Comparison of ENCODE assay signal across 29 cellular contexts in the genomic region with DNA sequence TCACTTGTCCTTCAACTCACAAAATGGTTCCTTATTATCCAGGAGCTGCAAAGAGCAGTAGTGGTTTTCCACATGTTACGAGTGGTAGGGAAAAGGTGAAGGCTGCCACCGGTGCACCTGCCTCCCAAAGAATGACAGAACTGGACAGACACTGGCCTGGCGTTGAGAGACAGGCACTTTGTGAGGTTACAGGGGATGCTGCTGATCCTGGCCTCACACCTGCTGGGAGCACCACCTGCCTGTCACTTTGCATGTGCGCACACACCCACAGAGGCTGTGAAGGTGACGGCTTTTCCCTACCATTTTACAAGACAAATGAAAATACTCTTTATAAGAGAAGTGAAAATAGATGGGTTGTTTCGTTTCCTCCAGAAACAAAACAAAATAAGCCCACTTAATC.
A peak's percentile ranks its signal among the peaks of the same experiment; 100 is the strongest.
DNase-seq lines count a peak whose midpoint lies in the region; ATAC-seq and TF ChIP-seq lines count a peak whose summit lies in the region.
"Had no signal": no experiment of that assay in that cellular context is flagged by ENCODE, and none has a peak within 500 bp of the region (broad histone marks: within the 10 kb centered on the region; RNA-seq: fewer than 3 reads in every experiment).

No MANE protein-coding gene starts in this region.

- no peaks in the 10 kb centered on the region for H3K27me3 ChIP-seq in osteoblast (ENCODE audit: insufficient read depth, low read length)
- H3K27me3 ChIP-seq: testis, uterus had no signal

- H3K9me3 ChIP-seq in osteoblast (ENCODE audit: low read depth, low read length): no peaks in the 10 kb centered on the region
- H3K9me3 ChIP-seq: gastrocnemius medialis, MG63, psoas muscle, testis, uterus had no signal

- H2AFZ ChIP-seq in osteoblast (ENCODE audit: low read length): no peak overlapping the region

- no peaks in the 10 kb centered on the region for H3K79me2 ChIP-seq in osteoblast (ENCODE audit: insufficient read depth, low read length)

- H4K20me1 ChIP-seq in osteoblast (ENCODE audit: insufficient read depth, low read length): no peaks in the 10 kb centered on the region

- H3K27ac ChIP-seq in coronary artery (no peak overlapping the region), osteoblast (ENCODE audit: low read depth, low read length) (no peak overlapping the region)
- H3K27ac ChIP-seq: gastrocnemius medialis, psoas muscle, testis, uterus had no signal

- H3K4me2 ChIP-seq in osteoblast (ENCODE audit: insufficient read depth, low read length): no peak overlapping the region

- DNase-seq in NOMO-1 treated with DMSO at 0.1 percent for 48 hours (lab: John Stamatoyannopoulos, UW; ENCODE audit: unreplicated experiment) (peak; percentile 2), NOMO-1 (lab: John Stamatoyannopoulos, UW; ENCODE audit: unreplicated experiment in 2 of 2) (no peak), coronary artery (ENCODE audit: low spot score) (peak; percentile 33), osteoblast (ENCODE audit: insufficient read length, low spot score, missing footprints) (peak; percentile 37), DMS53 treated with DMSO at 0.1 percent for 48 hours (lab: John Stamatoyannopoulos, UW; ENCODE audit: unreplicated experiment) (no peak), NCI-H128 (lab: John Stamatoyannopoulos, UW; ENCODE audit: unreplicated experiment) (no peak)
- no peak for DNase-seq in activated effector memory CD4-positive, alpha-beta T cell treated with Interleukin-2 at 50 U/mL for 16 hours
- DNase-seq: activated naive CD8-positive, alpha-beta T cell treated with anti-CD3 and anti-CD28 coated beads, Interleukin-2, amount 50 U/mL, for 24 hours; activated T-cell treated with anti-CD3 and anti-CD28 coated beads, Interleukin-2, amount 50 U/mL, for 4 hours; CD4-positive, alpha-beta T cell; central memory CD4-positive, alpha-beta T cell; EL; gastrocnemius medialis; HCEC 1CT; hypothalamus; immature natural killer cell; KG1; mesendoderm; MG63; naive B cell; NCI-H1436; NCI-H2107; NCI-H510A; psoas muscle; stimulated activated CD4-positive, alpha-beta T cell treated with anti-CD3 and anti-CD28 coated beads, Interleukin-4, amount 100 ng/mL, for 4 hours; stimulated activated naive B cell treated with anti-CD40 and anti-IgM and Interleukin-4, amounts not matched to agents 10 μg/mL and 1 μg/mL and 100 μg/mL, for 72 hours; testis; uterus had no signal

- no peaks in the 10 kb centered on the region for H3K36me3 ChIP-seq in osteoblast (ENCODE audit: insufficient read depth, low read length)
- H3K36me3 ChIP-seq: gastrocnemius medialis, MG63, uterus had no signal

- no peaks in the 10 kb centered on the region for H3K4me1 ChIP-seq in osteoblast (ENCODE audit: insufficient read depth, low read length)
- H3K4me1 ChIP-seq: gastrocnemius medialis, psoas muscle, uterus had no signal

- no peak overlapping the region for H3K4me3 ChIP-seq in coronary artery
- H3K4me3 ChIP-seq in osteoblast (ENCODE audit: insufficient read depth, low read length): no peak overlapping the region
- H3K4me3 ChIP-seq: gastrocnemius medialis, MG63, psoas muscle, testis, uterus had no signal

- peak; percentile 51 for ATAC-seq in HG02870 (IDR thresholded peaks at IDR 0.05; ENCODE audit: unreplicated experiment)
- ATAC-seq: activated naive CD8-positive, alpha-beta T cell treated with anti-CD3 and anti-CD28 coated beads, Interleukin-2, amount 50 U/mL, for 24 hours; activated T-cell treated with anti-CD3 and anti-CD28 coated beads, Interleukin-2, amount 50 U/mL, for 4 hours; gastrocnemius medialis; psoas muscle; stimulated activated naive B cell treated with anti-CD40 and anti-IgM and Interleukin-4, amounts not matched to agents 10 μg/mL and 1 μg/mL and 100 μg/mL, for 72 hours had no signal

- TF ChIP-seq CTCF in coronary artery (IDR thresholded peaks at IDR 0.05) (no peak), osteoblast (IDR thresholded peaks at IDR 0.05; ENCODE audit: extremely low read depth, low read depth, low read length) (no peak)

Comparison
In these comparisons a context has a peak if more than half of its experiments do, and no peak if none do; other contexts are left out.
1. DNase-seq: peak in NOMO-1 treated with DMSO at 0.1 percent for 48 hours (single experiment), coronary artery (single experiment) and osteoblast (single experiment); none in NOMO-1 (0 of 2), DMS53 treated with DMSO at 0.1 percent for 48 hours (single experiment), NCI-H128 (single experiment) and activated effector memory CD4-positive, alpha-beta T cell treated with Interleukin-2 at 50 U/mL for 16 hours (single experiment).